In genomic region chr9:137128158-137129088, GRCh38 we compare ENCODE assay signal across 8 cellular contexts. TPM values are rescaled to one million over a fixed set of nuclear protein-coding genes. Genes with fewer than 3 reads are reported as not detected.
DNase-seq lines count a peak whose midpoint lies in the region; ATAC-seq and TF ChIP-seq lines count a peak whose summit lies in the region.

No MANE protein-coding gene starts in this region.

- H3K4me1 Mint-ChIP-seq in endodermal cell, result peaks cover 17% of the 10 kb centered on the region

- no peak overlapping the region for H3K23ac ChIP-seq in trophoblast cell (ENCODE audit: low read length)

- TF ChIP-seq CTCF in Panc1 (IDR thresholded peaks at IDR 0.05), result no peak
- TF ChIP-seq CTCF in endodermal cell (conservative IDR thresholded peaks at IDR 0.05), result no peak

- peak overlapping the region; percentile 67 for H3K4me3 Mint-ChIP-seq in endodermal cell

- POLR2A ChIA-PET in Panc1 (lab: Charles Lee), result no interaction called here

- H2BK120ac ChIP-seq in trophoblast cell (ENCODE audit: insufficient read depth, low read length, poor library complexity), result no peak overlapping the region

- H3K4me3 ChIP-seq in Panc1 (ENCODE audit: low read depth in 2 of 2, low read length in 2 of 2) (peak overlapping the region; percentile 68 to 75), endodermal cell (ENCODE audit: low read length) (peak overlapping the region; percentile 84), trophoblast cell (ENCODE audit: low read depth, low read length) (peak overlapping the region; percentile 91)

- H4K8ac ChIP-seq in trophoblast cell (ENCODE audit: low read depth, low read length), result peak overlapping the region; percentile 94

- peaks cover 9% of the 10 kb centered on the region for H3K79me1 ChIP-seq in trophoblast cell (ENCODE audit: low read length)

- intact Hi-C loops in Panc1 (cut with micrococcal nuclease; ENCODE audit: unreplicated experiment), result no loop called here

- no peak overlapping the region for H3K4ac ChIP-seq in trophoblast cell (ENCODE audit: low read depth, low read length)

- peak overlapping the region; percentile 31 for H3K27ac Mint-ChIP-seq in endodermal cell

- peaks cover 20% of the 10 kb centered on the region for H3K27me3 Mint-ChIP-seq in endodermal cell (ENCODE audit: insufficient read depth)

- H3K14ac ChIP-seq in trophoblast cell (ENCODE audit: low read length), result peak overlapping the region; percentile 89

- in situ Hi-C loops in Panc1 (cut with HindIII; ENCODE audit: low pct_unique_long_range_greater_than_20kb, low sequenced_read_pairs), result no loop called here

- H3K27me3 ChIP-seq in Panc1 (ENCODE audit: control insufficient read depth, insufficient read depth, low read length) (no peaks in the 10 kb centered on the region), endodermal cell (ENCODE audit: control insufficient read depth, insufficient read depth, low read length, poor library complexity, severe bottlenecking) (peaks cover 9% of the 10 kb centered on the region), trophoblast cell (ENCODE audit: insufficient read depth, low read length) (no peaks in the 10 kb centered on the region)

- H3K9ac ChIP-seq in endodermal cell (ENCODE audit: extremely low read depth, low read length, poor library complexity, severe bottlenecking), result peak overlapping the region; percentile 63
- H3K9ac ChIP-seq in trophoblast cell (ENCODE audit: low read length), result peak overlapping the region; percentile 83

- H3K27ac ChIP-seq in Panc1 (ENCODE audit: low read length) (peak overlapping the region; percentile 91), endodermal cell (ENCODE audit: low read depth, low read length) (no peak overlapping the region), trophoblast cell (ENCODE audit: low read depth, low read length) (no peak overlapping the region)

- peak overlapping the region; percentile 26 for H2AK5ac ChIP-seq in trophoblast cell (ENCODE audit: low read length)

- ATAC-seq in Panc1 (no peak), HG02852 (IDR thresholded peaks at IDR 0.05; ENCODE audit: unreplicated experiment) (no peak)

- DNase-seq in NCI-H2227 (lab: John Stamatoyannopoulos, UW; ENCODE audit: unreplicated experiment) (peak; percentile 32), NCI-H2227 treated with DMSO at 0.1 percent for 48 hours (lab: John Stamatoyannopoulos, UW) (no peak), Panc1 (ENCODE audit: low read depth, low spot score) (no peak), endodermal cell (peak; percentile 30), trophoblast cell (no peak), NCI-H1092 treated with DMSO at 0.1 percent for 48 hours (lab: John Stamatoyannopoulos, UW) (no peak), mucosa of gallbladder (ENCODE audit: low spot score) (no peak)

- peak overlapping the region; percentile 75 for H4K12ac ChIP-seq in trophoblast cell (ENCODE audit: low read depth, low read length)

- H3K18ac ChIP-seq in trophoblast cell (ENCODE audit: low read length), result no peak overlapping the region

- WGBS in endodermal cell (ENCODE audit: insufficient coverage in 1 of 2, insufficient read length in 1 of 2), 2 experiments, result 80 to 81% methylated on average over 28 to 30 of the region's 30 CpGs
- WGBS in trophoblast cell (ENCODE audit: extremely low coverage, insufficient coverage, insufficient read length), result no CpG with 5 or more reads among the region's 30 CpGs

- CTCF ChIA-PET in Panc1 (lab: Charles Lee), result interaction anchor here (0.7 to 0.8 kb wide), 2 partner anchors 34 to 88 kb away, joined by 5 to 7 read pairs; no protein-coding TSS in a partner anchor

- H3K9me3 ChIP-seq in Panc1 (ENCODE audit: control insufficient read depth, insufficient read depth, low read depth, low read length) (no peaks in the 10 kb centered on the region), endodermal cell (ENCODE audit: control insufficient read depth, low read length) (no peaks in the 10 kb centered on the region), trophoblast cell (ENCODE audit: insufficient read depth, low read depth, low read length) (peaks cover 3% of the 10 kb centered on the region)

- peak overlapping the region; percentile 65 for H4K91ac ChIP-seq in trophoblast cell (ENCODE audit: low read depth, low read length)

- H3K36me3 Mint-ChIP-seq in endodermal cell (ENCODE audit: low read depth), result peaks cover 2% of the 10 kb centered on the region

- H3K4me2 ChIP-seq in trophoblast cell (ENCODE audit: low read length), result peak overlapping the region; percentile 92

- BruUV-seq in Panc1 (replicated peaks; lab: Mats Ljungman, UMichigan), result no TSS peak

- H2BK12ac ChIP-seq in trophoblast cell (ENCODE audit: low read length), result no peak overlapping the region

- H3K9me3 Mint-ChIP-seq in endodermal cell, result no peaks in the 10 kb centered on the region

- H2BK5ac ChIP-seq in trophoblast cell (ENCODE audit: low read depth, low read length, poor library complexity), result no peak overlapping the region

- peaks cover 3% of the 10 kb centered on the region; the same call in 1 of the 2 replicates for H3K4me1 ChIP-seq in Panc1 (ENCODE audit: control insufficient read depth, insufficient read depth, low read length)
- peaks cover 10% of the 10 kb centered on the region for H3K4me1 ChIP-seq in endodermal cell (ENCODE audit: control insufficient read depth, insufficient read depth, low read length)
- peaks cover 10 to 11% of the 10 kb centered on the region in 2 experiments for H3K4me1 ChIP-seq in trophoblast cell (ENCODE audit: control insufficient read depth in 1 of 2, insufficient read depth in 2 of 2, low read length in 2 of 2)

- 0 out of 2 replicates have a peak, but pooled peaks cover 3% of the 10 kb centered on the region for H3K36me3 ChIP-seq in Panc1 (ENCODE audit: control insufficient read depth, insufficient read depth, low read length)
- no peaks in the 10 kb centered on the region for H3K36me3 ChIP-seq in endodermal cell (ENCODE audit: control insufficient read depth, insufficient read depth, low read length)
- no peaks in the 10 kb centered on the region for H3K36me3 ChIP-seq in trophoblast cell (ENCODE audit: control insufficient read depth in 1 of 2, insufficient read depth in 2 of 2, low read length in 2 of 2)

- peaks cover 11% of the 10 kb centered on the region for H3K79me2 ChIP-seq in trophoblast cell (ENCODE audit: control insufficient read depth, insufficient read depth, low read length, poor library complexity)

- peak overlapping the region; percentile 90 for H2AFZ ChIP-seq in trophoblast cell (ENCODE audit: insufficient read depth, low read length, poor library complexity)

RNA-seq across cellular contexts. Expression of gene GRIN1, which starts 10.5 kb away (rescaled TPM):
- total RNA-seq in Panc1 (2021; ENCODE audit: unreplicated experiment), result 4.9 TPM
- 11.5 TPM for polyA plus RNA-seq in Panc1 (2012; ENCODE audit: insufficient read length)
- under 1 TPM; 0.35 to 0.73 TPM for total RNA-seq in endodermal cell
- polyA plus RNA-seq in endodermal cell (2013, experiment 1 of 2), result 0.04 TPM
- polyA plus RNA-seq in endodermal cell (2013, experiment 2 of 2), result 0.12 TPM
- 0.10 and 0.16 TPM in 2 replicates for polyA plus RNA-seq in trophoblast cell (2013)
- 0.83 TPM for total RNA-seq in mucosa of gallbladder

RNA-seq across cellular contexts. Expression of gene DPP7, which starts 13.9 kb away (rescaled TPM):
- total RNA-seq in Panc1 (2021; ENCODE audit: unreplicated experiment) (236 TPM), endodermal cell (10 to 100 TPM; 20.1 to 30.6 TPM), mucosa of gallbladder (199 TPM)
- polyA plus RNA-seq in Panc1 (2012; ENCODE audit: insufficient read length), result 290 TPM
- polyA plus RNA-seq in endodermal cell (2013, experiment 1 of 2), result 28.4 TPM
- polyA plus RNA-seq in endodermal cell (2013, experiment 2 of 2), result 21.6 TPM
- polyA plus RNA-seq in trophoblast cell (2013), result 11.0 and 12.4 TPM in 2 replicates

RNA-seq across cellular contexts. Expression of gene LRRC26, which starts 41.4 kb away (rescaled TPM):
- total RNA-seq in Panc1 (2021; ENCODE audit: unreplicated experiment) (0.69 TPM), endodermal cell (under 1 TPM in 1 of 2 donors, not detected in 1; 0.53 TPM), mucosa of gallbladder (0.43 TPM)
- 2.5 TPM for polyA plus RNA-seq in Panc1 (2012; ENCODE audit: insufficient read length)
- 0.39 TPM for polyA plus RNA-seq in endodermal cell (2013, experiment 1 of 2)
- not detected for polyA plus RNA-seq in endodermal cell (2013, experiment 2 of 2)
- not detected in 2 replicates for polyA plus RNA-seq in trophoblast cell (2013)

RNA-seq across cellular contexts. Expression of gene MAN1B1, which starts 41.6 kb away (rescaled TPM):
- total RNA-seq in Panc1 (2021; ENCODE audit: unreplicated experiment) (57.2 TPM), endodermal cell (10 to 100 TPM; 62.1 to 63.5 TPM), mucosa of gallbladder (59.8 TPM)
- 49.5 TPM for polyA plus RNA-seq in Panc1 (2012; ENCODE audit: insufficient read length)
- polyA plus RNA-seq in endodermal cell (2013, experiment 1 of 2), result 44.7 TPM
- 43.9 TPM for polyA plus RNA-seq in endodermal cell (2013, experiment 2 of 2)
- polyA plus RNA-seq in trophoblast cell (2013), result 36.5 and 37.4 TPM in 2 replicates

RNA-seq across cellular contexts. Expression of gene TMEM210, which starts 43.4 kb away (rescaled TPM):
- total RNA-seq in Panc1 (2021; ENCODE audit: unreplicated experiment) (not detected), endodermal cell (under 1 TPM in 1 of 2 donors, not detected in 1; 0.62 TPM), mucosa of gallbladder (not detected)
- polyA plus RNA-seq in Panc1 (2012; ENCODE audit: insufficient read length), result not detected
- polyA plus RNA-seq in endodermal cell (2013, experiment 1 of 2), result not detected
- polyA plus RNA-seq in endodermal cell (2013, experiment 2 of 2), result not detected
- not detected in 2 replicates for polyA plus RNA-seq in trophoblast cell (2013)

Comparison
In these comparisons a context has a peak if more than half of its experiments do, and no peak if none do; other contexts are left out.
1. DNase-seq: peak in NCI-H2227 (single experiment) and endodermal cell (single experiment); none in NCI-H2227 treated with DMSO at 0.1 percent for 48 hours (single experiment), Panc1 (single experiment), trophoblast cell (0 of 2), NCI-H1092 treated with DMSO at 0.1 percent for 48 hours (single experiment) and mucosa of gallbladder (single experiment).
2. Peak in every context shown above with its lines, with median percentiles within 50 percentile points of each other: H3K4me3 ChIP-seq.